ENCODE assay signal across 28 cellular contexts in genomic region chr6:159819098-159819497, GRCh38. TPM values are rescaled to one million over a fixed set of nuclear protein-coding genes. Genes with fewer than 3 reads are reported as not detected.
DNase-seq lines count a peak whose midpoint lies in the region; ATAC-seq and TF ChIP-seq lines count a peak whose summit lies in the region.
"Had no signal": no experiment of that assay in that cellular context is flagged by ENCODE, and none has a peak within 500 bp of the region (broad histone marks: within the 10 kb centered on the region; RNA-seq: fewer than 3 reads in every experiment).

No MANE protein-coding gene starts in this region.

- no peaks in the 10 kb centered on the region for H3K27me3 ChIP-seq in DOHH2 (ENCODE audit: control insufficient read depth, low read length)
- H3K27me3 ChIP-seq: breast epithelium, colonic mucosa, pancreas, Peyer's patch had no signal

- intact Hi-C loops in activated naive CD4-positive, alpha-beta T cell treated with anti-CD3 and anti-CD28 coated beads for 36 hours (cut with micrococcal nuclease): no loop called here
- intact Hi-C loops in dendritic cell treated with granulocyte-macrophage colony-stimulating factor and Interleukin-4, amounts not matched to agents 40 ng/mL and 50 ng/mL, for 4 days (cut with micrococcal nuclease): no loop called here

- peak overlapping the region; percentile 75 for H3K4me2 ChIP-seq in DOHH2 (ENCODE audit: low read length)
- H3K4me2 ChIP-seq: KMS-11 had no signal

- H3K79me2 ChIP-seq in DOHH2 (ENCODE audit: control insufficient read depth, low read length): no peaks in the 10 kb centered on the region

- no peaks in the 10 kb centered on the region for H3K36me3 ChIP-seq in DOHH2 (ENCODE audit: control insufficient read depth, low read length)
- H3K36me3 ChIP-seq: breast epithelium, colonic mucosa, pancreas, Peyer's patch, SJSA1 had no signal

- peaks cover 18% of the 10 kb centered on the region for H3K4me1 Mint-ChIP-seq in activated naive CD4-positive, alpha-beta T cell treated with anti-CD3 and anti-CD28 coated beads, Interleukin-2, amount 10 ng/mL, durations not matched to agents 7 days and 5 days
- peaks cover 15% of the 10 kb centered on the region for H3K4me1 Mint-ChIP-seq in activated naive CD4-positive, alpha-beta T cell treated with anti-CD3 and anti-CD28 coated beads for 36 hours (ENCODE audit: low read depth)
- H3K4me1 Mint-ChIP-seq in dendritic cell treated with granulocyte-macrophage colony-stimulating factor and Interleukin-4, amounts not matched to agents 40 ng/mL and 50 ng/mL, for 4 days (ENCODE audit: low read depth): peaks cover 38% of the 10 kb centered on the region
- H3K4me1 Mint-ChIP-seq in stimulated activated memory B cell treated with anti-CD40 and anti-IgM and Interleukin-4, amounts not matched to agents 10 μg/mL and 1 μg/mL and 100 μg/mL, for 72 hours: peaks cover 15% of the 10 kb centered on the region

- H4K20me1 ChIP-seq in DOHH2 (ENCODE audit: control insufficient read depth, insufficient read depth, low read depth, low read length): no peaks in the 10 kb centered on the region

- no peak overlapping the region for H3K27ac ChIP-seq in DOHH2 (ENCODE audit: low read depth, low read length)
- H3K27ac ChIP-seq: breast epithelium, colonic mucosa, KMS-11, pancreas, Peyer's patch, SJSA1 had no signal

- DNase-seq in activated naive CD4-positive, alpha-beta T cell treated with anti-CD3 and anti-CD28 coated beads, Interleukin-2, amount 10 ng/mL, durations not matched to agents 7 days and 5 days: no peak
- DNase-seq in activated naive CD4-positive, alpha-beta T cell treated with anti-CD3 and anti-CD28 coated beads for 36 hours: no peak
- DNase-seq in middle frontal gyrus (ENCODE audit: extremely low spot score, low spot score): no peak
- DNase-seq in NCI-H345 (lab: John Stamatoyannopoulos, UW): no peak
- DNase-seq: ACHN, activated B cell treated with CpG ODN at 0.5 μM for 24 hours, amniotic stem cell, colonic mucosa, GF-D8, kidney glomerular epithelial cell, mammary epithelial cell, NCI-H526, pancreas, right cardiac atrium, substantia nigra had no signal

- H3K4me3 Mint-ChIP-seq in activated naive CD4-positive, alpha-beta T cell treated with anti-CD3 and anti-CD28 coated beads, Interleukin-2, amount 10 ng/mL, durations not matched to agents 7 days and 5 days: no peak overlapping the region
- no peak overlapping the region for H3K4me3 Mint-ChIP-seq in activated naive CD4-positive, alpha-beta T cell treated with anti-CD3 and anti-CD28 coated beads for 36 hours
- H3K4me3 Mint-ChIP-seq in dendritic cell treated with granulocyte-macrophage colony-stimulating factor and Interleukin-4, amounts not matched to agents 40 ng/mL and 50 ng/mL, for 4 days: no peak overlapping the region
- no peak overlapping the region for H3K4me3 Mint-ChIP-seq in stimulated activated memory B cell treated with anti-CD40 and anti-IgM and Interleukin-4, amounts not matched to agents 10 μg/mL and 1 μg/mL and 100 μg/mL, for 72 hours

- no peaks in the 10 kb centered on the region for H3K9me3 Mint-ChIP-seq in activated naive CD4-positive, alpha-beta T cell treated with anti-CD3 and anti-CD28 coated beads, Interleukin-2, amount 10 ng/mL, durations not matched to agents 7 days and 5 days
- H3K9me3 Mint-ChIP-seq in activated naive CD4-positive, alpha-beta T cell treated with anti-CD3 and anti-CD28 coated beads for 36 hours: no peaks in the 10 kb centered on the region
- no peaks in the 10 kb centered on the region for H3K9me3 Mint-ChIP-seq in dendritic cell treated with granulocyte-macrophage colony-stimulating factor and Interleukin-4, amounts not matched to agents 40 ng/mL and 50 ng/mL, for 4 days
- no peaks in the 10 kb centered on the region for H3K9me3 Mint-ChIP-seq in stimulated activated memory B cell treated with anti-CD40 and anti-IgM and Interleukin-4, amounts not matched to agents 10 μg/mL and 1 μg/mL and 100 μg/mL, for 72 hours
- H3K9me3 Mint-ChIP-seq: activated B cell treated with CpG ODN at 0.5 μM for 24 hours had no signal

- no peak for ATAC-seq in stimulated activated memory B cell treated with anti-CD40 and anti-IgM and Interleukin-4, amounts not matched to agents 10 μg/mL and 1 μg/mL and 100 μg/mL, for 72 hours
- no peak for ATAC-seq in GM19463 (IDR thresholded peaks at IDR 0.05; ENCODE audit: unreplicated experiment)
- ATAC-seq: pancreas, right cardiac atrium had no signal

- H3K4me1 ChIP-seq in DOHH2 (ENCODE audit: control insufficient read depth, low read length): peaks cover 23% of the 10 kb centered on the region
- H3K4me1 ChIP-seq: breast epithelium, colonic mucosa, pancreas, Peyer's patch, SJSA1 had no signal

- H3K9me2 ChIP-seq in DOHH2 (replicated peaks; ENCODE audit: control insufficient read depth, low read length): no peaks in the 10 kb centered on the region

- no peaks in the 10 kb centered on the region for H3F3A ChIP-seq in DOHH2 (ENCODE audit: control insufficient read depth, insufficient read depth)

- TF ChIP-seq CTCF in DOHH2 (IDR thresholded peaks at IDR 0.05; ENCODE audit: low read depth, low read length, poor library complexity, severe bottlenecking): no peak

- no peaks in the 10 kb centered on the region for H3K9me3 ChIP-seq in DOHH2 (ENCODE audit: control insufficient read depth, insufficient read depth, low read length)
- H3K9me3 ChIP-seq: breast epithelium, colonic mucosa, pancreas, Peyer's patch, SJSA1 had no signal

- H3K36me3 Mint-ChIP-seq in activated naive CD4-positive, alpha-beta T cell treated with anti-CD3 and anti-CD28 coated beads, Interleukin-2, amount 10 ng/mL, durations not matched to agents 7 days and 5 days: no peaks in the 10 kb centered on the region
- peaks cover 2% of the 10 kb centered on the region for H3K36me3 Mint-ChIP-seq in activated naive CD4-positive, alpha-beta T cell treated with anti-CD3 and anti-CD28 coated beads for 36 hours (ENCODE audit: low read depth)
- H3K36me3 Mint-ChIP-seq in dendritic cell treated with granulocyte-macrophage colony-stimulating factor and Interleukin-4, amounts not matched to agents 40 ng/mL and 50 ng/mL, for 4 days (ENCODE audit: low read depth): no peaks in the 10 kb centered on the region
- peaks cover 21% of the 10 kb centered on the region for H3K36me3 Mint-ChIP-seq in stimulated activated memory B cell treated with anti-CD40 and anti-IgM and Interleukin-4, amounts not matched to agents 10 μg/mL and 1 μg/mL and 100 μg/mL, for 72 hours
- H3K36me3 Mint-ChIP-seq: CD14-positive monocyte had no signal

- CTCF ChIA-PET in activated naive CD4-positive, alpha-beta T cell treated with anti-CD3 and anti-CD28 coated beads, Interleukin-2, amount 10 ng/mL, durations not matched to agents 7 days and 5 days (lab: Charles Lee): no interaction called here
- CTCF ChIA-PET in activated naive CD4-positive, alpha-beta T cell treated with anti-CD3 and anti-CD28 coated beads for 36 hours (lab: Charles Lee): interaction anchor here (0.6 kb wide), 1 partner anchor 19 kb away, joined by 3 read pairs; no protein-coding TSS in a partner anchor

- peak overlapping the region; percentile 58 for H3K4me3 ChIP-seq in DOHH2 (ENCODE audit: low read length)
- H3K4me3 ChIP-seq: breast epithelium, colonic mucosa, pancreas, Peyer's patch, SJSA1 had no signal

- peak overlapping the region; percentile 92 for H3K27ac Mint-ChIP-seq in activated naive CD4-positive, alpha-beta T cell treated with anti-CD3 and anti-CD28 coated beads, Interleukin-2, amount 10 ng/mL, durations not matched to agents 7 days and 5 days
- H3K27ac Mint-ChIP-seq in activated naive CD4-positive, alpha-beta T cell treated with anti-CD3 and anti-CD28 coated beads for 36 hours: no peak overlapping the region
- peak overlapping the region; percentile 5 for H3K27ac Mint-ChIP-seq in dendritic cell treated with granulocyte-macrophage colony-stimulating factor and Interleukin-4, amounts not matched to agents 40 ng/mL and 50 ng/mL, for 4 days
- H3K27ac Mint-ChIP-seq in stimulated activated memory B cell treated with anti-CD40 and anti-IgM and Interleukin-4, amounts not matched to agents 10 μg/mL and 1 μg/mL and 100 μg/mL, for 72 hours: peak overlapping the region; percentile 57
- H3K27ac Mint-ChIP-seq: activated B cell treated with CpG ODN at 0.5 μM for 24 hours had no signal

- peaks cover 11% of the 10 kb centered on the region for H3K27me3 Mint-ChIP-seq in activated naive CD4-positive, alpha-beta T cell treated with anti-CD3 and anti-CD28 coated beads, Interleukin-2, amount 10 ng/mL, durations not matched to agents 7 days and 5 days
- no peaks in the 10 kb centered on the region for H3K27me3 Mint-ChIP-seq in activated naive CD4-positive, alpha-beta T cell treated with anti-CD3 and anti-CD28 coated beads for 36 hours (ENCODE audit: low read depth)
- H3K27me3 Mint-ChIP-seq in dendritic cell treated with granulocyte-macrophage colony-stimulating factor and Interleukin-4, amounts not matched to agents 40 ng/mL and 50 ng/mL, for 4 days: peaks cover 33% of the 10 kb centered on the region
- H3K27me3 Mint-ChIP-seq in stimulated activated memory B cell treated with anti-CD40 and anti-IgM and Interleukin-4, amounts not matched to agents 10 μg/mL and 1 μg/mL and 100 μg/mL, for 72 hours: peaks cover 24% of the 10 kb centered on the region
- H3K27me3 Mint-ChIP-seq: activated B cell treated with CpG ODN at 0.5 μM for 24 hours had no signal

RNA-seq across cellular contexts. Expression of gene PNLDC1, which starts 19.0 kb away (rescaled TPM):
- total RNA-seq in activated naive CD4-positive, alpha-beta T cell treated with anti-CD3 and anti-CD28 coated beads for 36 hours: under 1 TPM in 1 of 2 experiments, not detected in 1; 0.40 TPM
- total RNA-seq: fibroblast of lung, HT1080, myocyte, Peyer's patch, SJSA1, ureter had no signal

RNA-seq across cellular contexts. Expression of gene MRPL18, which starts 28.8 kb away (rescaled TPM):
- total RNA-seq in activated naive CD4-positive, alpha-beta T cell treated with anti-CD3 and anti-CD28 coated beads for 36 hours: 10 to 100 TPM; 65.1 to 75.8 TPM

RNA-seq across cellular contexts. Expression of gene TCP1, which starts 29.7 kb away (rescaled TPM):
- 100 to 1,000 TPM; 420 to 425 TPM for total RNA-seq in activated naive CD4-positive, alpha-beta T cell treated with anti-CD3 and anti-CD28 coated beads for 36 hours

RNA-seq across cellular contexts. Expression of gene ACAT2, which starts 57.3 kb away (rescaled TPM):
- total RNA-seq in activated naive CD4-positive, alpha-beta T cell treated with anti-CD3 and anti-CD28 coated beads for 36 hours: 10 to 100 TPM; 84.9 to 92.4 TPM
